In the genomic region with DNA sequence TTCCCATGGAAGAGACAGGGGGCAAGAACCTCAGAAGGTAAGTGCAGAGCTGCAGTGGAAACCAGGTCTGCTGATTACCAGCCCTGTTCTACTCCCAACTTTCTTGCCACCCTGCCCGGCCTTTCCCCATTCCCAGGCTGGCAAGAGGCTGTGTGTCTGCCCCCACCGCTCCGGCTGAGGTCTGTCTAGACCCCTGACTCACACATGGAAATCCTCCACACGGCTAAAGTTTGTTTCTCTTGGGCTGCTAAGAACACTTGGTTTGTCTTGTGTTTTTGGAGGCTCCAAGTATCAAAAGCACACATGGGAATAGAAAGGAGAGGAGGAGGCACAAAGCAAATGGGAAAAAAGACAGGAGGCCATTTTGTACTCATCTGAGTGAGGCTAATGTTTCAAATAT, we compare ENCODE assay signal across 23 cellular contexts.
"Had no signal": no experiment of that assay in that cellular context is flagged by ENCODE, and none has a peak within 500 bp of the region (broad histone marks: within the 10 kb centered on the region; RNA-seq: fewer than 3 reads in every experiment).

No MANE protein-coding gene starts in this region.

- H3K27me3 Mint-ChIP-seq: activated CD8-positive, alpha-beta T cell treated with anti-CD3 and anti-CD28 coated beads for 36 hours; activated naive CD8-positive, alpha-beta T cell had no signal

- H3K36me3 Mint-ChIP-seq: activated naive CD8-positive, alpha-beta T cell had no signal

- H3K4me1 Mint-ChIP-seq: activated CD4-positive, alpha-beta T cell treated with anti-CD3 and anti-CD28 coated beads for 36 hours; activated T-helper 17 cell treated with anti-CD3 and anti-CD28 coated beads, Interleukin-2, amount 50 U/mL, for 72 hours had no signal

- H3K27ac Mint-ChIP-seq: activated CD4-positive, alpha-beta T cell treated with anti-CD3 and anti-CD28 coated beads for 36 hours; activated CD4-positive, alpha-beta T cell treated with anti-CD3 and anti-CD28 coated beads, Interleukin-2, amount 10 ng/mL, durations not matched to agents 7 days and 5 days; activated CD8-positive, alpha-beta T cell treated with anti-CD3 and anti-CD28 coated beads for 36 hours; activated naive CD8-positive, alpha-beta T cell; activated T-helper 17 cell treated with anti-CD3 and anti-CD28 coated beads, Interleukin-2, amount 50 U/mL, for 72 hours had no signal

- H3K4me3 Mint-ChIP-seq: activated CD4-positive, alpha-beta T cell treated with anti-CD3 and anti-CD28 coated beads for 36 hours; activated CD4-positive, alpha-beta T cell treated with anti-CD3 and anti-CD28 coated beads, Interleukin-2, amount 10 ng/mL, durations not matched to agents 7 days and 5 days; activated CD8-positive, alpha-beta T cell treated with anti-CD3 and anti-CD28 coated beads for 36 hours; activated naive CD8-positive, alpha-beta T cell; activated T-cell treated with anti-CD3 and anti-CD28 coated beads, Interleukin-2, amount 50 U/mL, for 4 hours; activated T-helper 17 cell treated with anti-CD3 and anti-CD28 coated beads, Interleukin-2, amount 50 U/mL, for 72 hours; brain had no signal

- ATAC-seq: activated CD4-positive, alpha-beta T cell treated with anti-CD3 and anti-CD28 coated beads for 36 hours; activated CD8-positive, alpha-beta T cell treated with anti-CD3 and anti-CD28 coated beads for 36 hours; activated T-cell treated with anti-CD3 and anti-CD28 coated beads, Interleukin-2, amount 50 U/mL, for 4 hours; activated T-helper 17 cell treated with anti-CD3 and anti-CD28 coated beads, Interleukin-2, amount 50 U/mL, for 72 hours had no signal

- DNase-seq: activated CD4-positive, alpha-beta T cell treated with anti-CD3 and anti-CD28 coated beads for 36 hours; activated CD4-positive, alpha-beta T cell treated with anti-CD3 and anti-CD28 coated beads, Interleukin-2, amount 10 ng/mL, durations not matched to agents 7 days and 5 days; activated CD4-positive, alpha-beta T cell treated with anti-CD3 and anti-CD28 coated beads, Interleukin-2, amount 50 U/mL, for 48 hours; activated CD4-positive, CD25-positive, alpha-beta regulatory T cell; activated CD4-positive, CD25-positive, alpha-beta regulatory T cell treated with anti-CD3 and anti-CD28 coated beads, Interleukin-2, amount 50 U/mL, for 72 hours; activated CD8-positive, alpha-beta memory T cell treated with anti-CD3 and anti-CD28 coated beads for 24 hours; activated CD8-positive, alpha-beta T cell treated with anti-CD3 and anti-CD28 coated beads for 36 hours; activated effector memory CD4-positive, alpha-beta T cell treated with Interleukin-2 at 50 U/mL for 16 hours; activated gamma-delta T cell treated with Interleukin-2 at 50 U/mL for 16 hours; activated naive CD4-positive, alpha-beta T cell treated with anti-CD3 and anti-CD28 coated beads, Interleukin-2, amount 50 U/mL, for 16 hours; activated naive CD4-positive, alpha-beta T cell treated with Interleukin-2 at 50 U/mL for 16 hours; activated T-cell treated with anti-CD3 and anti-CD28 coated beads, Interleukin-2, amount 50 U/mL, for 4 hours; amniotic stem cell; anterior cingulate cortex; central memory CD4-positive, alpha-beta T cell; cerebellar nuclear complex; colonic mucosa; effector CD8-positive, alpha-beta T cell; foreskin fibroblast; T-helper 2 cell had no signal

- H3K9me3 Mint-ChIP-seq: activated CD4-positive, alpha-beta T cell treated with anti-CD3 and anti-CD28 coated beads, Interleukin-2, amount 10 ng/mL, durations not matched to agents 7 days and 5 days; activated CD8-positive, alpha-beta T cell treated with anti-CD3 and anti-CD28 coated beads for 36 hours; activated T-cell treated with anti-CD3 and anti-CD28 coated beads, Interleukin-2, amount 50 U/mL, for 4 hours; activated T-helper 17 cell treated with anti-CD3 and anti-CD28 coated beads, Interleukin-2, amount 50 U/mL, for 72 hours had no signal
